In the genomic region with DNA sequence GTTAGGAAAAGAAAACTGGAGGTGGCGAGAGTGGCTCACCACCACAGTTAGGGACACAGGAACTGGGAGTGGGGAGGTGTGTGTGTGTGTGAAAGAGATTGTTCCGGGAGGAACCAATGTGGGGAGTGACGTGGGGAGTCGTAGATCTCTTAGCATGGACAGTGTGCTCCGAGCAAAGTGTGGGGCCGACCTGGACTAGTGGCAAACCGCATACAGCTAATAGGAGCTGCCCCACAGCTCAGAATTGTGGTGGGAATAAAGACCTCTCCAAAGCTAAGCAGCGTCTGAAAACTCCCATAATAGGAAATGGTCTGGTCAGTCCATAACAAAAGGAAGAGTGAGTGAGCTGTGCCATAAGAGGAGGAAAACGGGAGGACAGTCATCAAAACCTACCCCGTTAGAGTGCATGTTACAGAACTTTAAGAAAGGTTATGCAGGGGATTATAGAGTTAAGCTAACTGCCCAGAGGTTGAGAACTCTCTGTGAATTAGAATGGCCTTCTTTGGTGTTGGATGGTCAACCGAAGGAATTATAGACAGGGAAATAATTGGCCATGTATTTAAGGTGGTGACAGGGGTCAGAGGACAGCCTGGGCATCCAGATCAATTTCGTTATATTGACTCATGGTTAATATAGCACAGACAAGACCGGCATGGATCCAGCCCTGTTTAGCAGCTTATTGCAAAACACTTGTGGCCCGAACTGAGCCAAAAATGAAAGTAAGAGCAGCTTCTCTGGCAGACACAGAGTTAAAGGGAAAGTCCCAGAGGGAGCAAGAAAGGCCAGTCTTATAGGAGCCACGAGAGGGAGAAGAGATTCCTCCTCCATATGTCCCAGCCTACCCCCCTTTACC, we compare ENCODE assay signal across 8 cellular contexts. TPM values are rescaled to one million over a fixed set of nuclear protein-coding genes. Genes with fewer than 3 reads are reported as not detected.
DNase-seq lines count a peak whose midpoint lies in the region; ATAC-seq and TF ChIP-seq lines count a peak whose summit lies in the region.

No MANE protein-coding gene starts in this region.

- WGBS in GM23248 (ENCODE audit: low coverage in 1 of 2, low lambda C conversion rate in 2 of 2, missing lambda C conversion rate in 2 of 2), 2 experiments: 42% methylated on average over 14 to 15 of the region's 15 CpGs

- no peaks in the 10 kb centered on the region for H3K9me2 ChIP-seq in GM23248 (ENCODE audit: insufficient read depth)

- peaks cover 10% of the 10 kb centered on the region; the same call in 1 of the 2 replicates for H3K27me3 ChIP-seq in GM23248 (replicated peaks; ENCODE audit: insufficient read depth)

- in situ Hi-C loops in GM23248 (cut with MboI): no loop called here

- H3K9ac ChIP-seq in GM23248: peak overlapping the region; percentile 14; the same call in 1 of the 2 replicates

- no peak for TF ChIP-seq POLR2A in erythroblast (IDR thresholded peaks at IDR 0.05; ENCODE audit: low read length)

- no peaks in the 10 kb centered on the region for H3K4me1 ChIP-seq in GM23248 (ENCODE audit: insufficient read depth)

- peak; percentile 83 for ATAC-seq in left lobe of liver

- no peaks in the 10 kb centered on the region for H3K36me3 ChIP-seq in GM23248 (ENCODE audit: low read depth)

- H3K4me2 ChIP-seq in GM23248 (ENCODE audit: unreplicated experiment): peak overlapping the region; percentile 70

- H3K79me2 ChIP-seq in GM23248 (ENCODE audit: insufficient read depth): no peaks in the 10 kb centered on the region

- H3K9me3 ChIP-seq in GM23248 (ENCODE audit: low read depth): no peaks in the 10 kb centered on the region

- no peaks in the 10 kb centered on the region for H4K20me1 ChIP-seq in GM23248 (ENCODE audit: insufficient read depth)

- no peaks in the 10 kb centered on the region for H3F3A ChIP-seq in GM23248 (ENCODE audit: insufficient read depth)

- H2AFZ ChIP-seq in GM23248: peak overlapping the region; percentile 71

- peak overlapping the region; percentile 61 for H3K4me3 ChIP-seq in GM23248

- DNase-seq in EH (ENCODE audit: low read depth) (peak; percentile 55), GM23248 (peak; percentile 81), RPMI7951 (ENCODE audit: low read depth) (peak; percentile 76), left lobe of liver (ENCODE audit: low spot score) (peak; percentile 85), RPMI8226 (no peak), amygdala (lab: John Stamatoyannopoulos, UW) (no peak), erythroblast (lab: John Stamatoyannopoulos, UW) (no peak)
- no peak for DNase-seq in stimulated activated CD4-positive, alpha-beta T cell treated with anti-CD3 and anti-CD28 coated beads, Interleukin-2, amount 100 ng/mL, for 24 hours

- no peak overlapping the region for H3K27ac ChIP-seq in GM23248

RNA-seq across cellular contexts. Expression of a gene that starts 8.9 kb away (rescaled TPM):
- not detected in 2 replicates for total RNA-seq in GM23248 (2014; rRNA removed; shearing (Covaris generic))
- polyA plus RNA-seq in GM23248 (2016; fragmentation: Nextera tagmentation; extraction: Ambion mirVana): not detected in 2 replicates
- total RNA-seq in RPMI7951 (2014; rRNA removed; shearing (Covaris generic)): under 0.01 TPM in 1 of 2 replicates, not detected in the other
- total RNA-seq in left lobe of liver: 26.9 TPM

Comparison
In these comparisons a context has a peak if more than half of its experiments do, and no peak if none do; other contexts are left out.
1. DNase-seq: peak in EH (single experiment), GM23248 (single experiment), RPMI7951 (single experiment) and left lobe of liver (single experiment); none in RPMI8226 (single experiment), amygdala (0 of 56), erythroblast (0 of 2) and stimulated activated CD4-positive, alpha-beta T cell treated with anti-CD3 and anti-CD28 coated beads, Interleukin-2, amount 100 ng/mL, for 24 hours (0 of 2).
2. RNA of a gene that starts 8.9 kb away (total RNA-seq): 26.9 TPM in left lobe of liver (single experiment); not detected in GM23248 and under 0.01 TPM in RPMI7951; every median in the first group is over 10 times any median in the second.